ENCODE assay signal across 8 cellular contexts in the genomic region with DNA sequence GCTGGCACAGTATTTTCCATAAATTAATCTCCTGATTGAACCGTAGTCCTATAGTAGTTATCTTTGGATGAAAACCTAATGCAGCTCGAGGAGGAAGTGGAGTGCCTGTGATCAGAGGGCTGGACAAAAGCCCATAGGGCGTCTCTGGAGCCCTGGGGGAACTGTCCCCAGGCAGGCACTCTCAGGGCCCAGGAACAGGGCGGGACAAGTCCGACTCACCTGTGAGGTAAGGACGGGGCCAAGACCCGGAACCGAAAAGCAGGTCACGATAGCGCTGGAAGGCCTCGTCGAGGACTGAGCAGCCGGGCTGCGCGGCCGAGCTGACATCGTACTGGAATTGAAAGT. TPM values are rescaled to one million over a fixed set of nuclear protein-coding genes. Genes with fewer than 3 reads are reported as not detected.
A peak's percentile ranks its signal among the peaks of the same experiment; 100 is the strongest.
DNase-seq lines count a peak whose midpoint lies in the region; ATAC-seq and TF ChIP-seq lines count a peak whose summit lies in the region.

No MANE protein-coding gene starts in this region.

- peak overlapping the region; percentile 81 for H3K4me2 ChIP-seq in neural progenitor cell

- no peak overlapping the region; the same call in 1 of the 2 replicates for H3K27ac ChIP-seq in SK-N-MC
- H3K27ac ChIP-seq in neural progenitor cell = no peak overlapping the region

- H3K9me3 ChIP-seq in SK-N-MC (ENCODE audit: low read depth, low read length) (no peaks in the 10 kb centered on the region), neural progenitor cell (ENCODE audit: low read depth) (no peaks in the 10 kb centered on the region)

- intact Hi-C loops in posterior vena cava (cut with DNase I) = no loop called here

- H3K9me3 Mint-ChIP-seq in activated T-cell treated with anti-CD3 and anti-CD28 coated beads, Interleukin-2, amount 50 U/mL, for 24 hours = no peaks in the 10 kb centered on the region
- H3K9me3 Mint-ChIP-seq in neural progenitor cell = no peaks in the 10 kb centered on the region

- H3K36me3 ChIP-seq in SK-N-MC (ENCODE audit: insufficient read depth, low read length) (no peaks in the 10 kb centered on the region), neural progenitor cell (no peaks in the 10 kb centered on the region)

- TF ChIP-seq CTCF in fibroblast of mammary gland (conservative IDR thresholded peaks at IDR 0.05; ENCODE audit: control insufficient read depth, insufficient read depth, low read depth, low read length) (no peak), neural progenitor cell (IDR thresholded peaks at IDR 0.05) (no peak)

- peaks cover 41% of the 10 kb centered on the region for H3K36me3 Mint-ChIP-seq in activated T-cell treated with anti-CD3 and anti-CD28 coated beads, Interleukin-2, amount 50 U/mL, for 24 hours (ENCODE audit: low read depth)
- H3K36me3 Mint-ChIP-seq in neural progenitor cell = peaks cover 2% of the 10 kb centered on the region

- H3K27me3 ChIP-seq in neural progenitor cell = no peaks in the 10 kb centered on the region

- peak; percentile 37 for ATAC-seq in HG02973 (IDR thresholded peaks at IDR 0.05; ENCODE audit: unreplicated experiment)

- peaks cover 7% of the 10 kb centered on the region for H4K20me1 ChIP-seq in neural progenitor cell (ENCODE audit: low read depth)

- no peaks in the 10 kb centered on the region for H3F3A ChIP-seq in neural progenitor cell (ENCODE audit: low read depth)

- no peaks in the 10 kb centered on the region for H3K27me3 Mint-ChIP-seq in activated T-cell treated with anti-CD3 and anti-CD28 coated beads, Interleukin-2, amount 50 U/mL, for 24 hours
- H3K27me3 Mint-ChIP-seq in neural progenitor cell (ENCODE audit: insufficient read depth, low read depth) = peaks cover 20% of the 10 kb centered on the region

- H3K9ac ChIP-seq in SK-N-MC (ENCODE audit: insufficient read length) (peak overlapping the region; percentile 95), neural progenitor cell (peak overlapping the region; percentile 99)

- peaks cover 48% of the 10 kb centered on the region for H3K79me2 ChIP-seq in neural progenitor cell (ENCODE audit: low read depth)

- H3K4me3 Mint-ChIP-seq in activated T-cell treated with anti-CD3 and anti-CD28 coated beads, Interleukin-2, amount 50 U/mL, for 24 hours = peak overlapping the region; percentile 93
- H3K4me3 Mint-ChIP-seq in neural progenitor cell = peak overlapping the region; percentile 93

- H3K27ac Mint-ChIP-seq in activated T-cell treated with anti-CD3 and anti-CD28 coated beads, Interleukin-2, amount 50 U/mL, for 24 hours = peak overlapping the region; percentile 98
- H3K27ac Mint-ChIP-seq in neural progenitor cell = peak overlapping the region; percentile 40

- H2AFZ ChIP-seq in neural progenitor cell (replicated peaks) = peak overlapping the region; percentile 97

- no peak for DNase-seq in activated T-cell treated with anti-CD3 and anti-CD28 coated beads, Interleukin-2, amount 50 U/mL, for 24 hours
- DNase-seq in activated T-cell treated with anti-CD3 and anti-CD28 coated beads, Interleukin-2, amount 50 U/mL, for 48 hours = no peak
- DNase-seq in SK-N-MC (ENCODE audit: low read depth, low spot score) (no peak), fibroblast of mammary gland (ENCODE audit: low read depth) (no peak), neural progenitor cell (ENCODE audit: low spot score) (no peak), posterior vena cava (ENCODE audit: low spot score) (no peak), NCI-H187 treated with DMSO at 0.1 percent for 48 hours (lab: John Stamatoyannopoulos, UW) (no peak)

- H3K4me1 Mint-ChIP-seq in activated T-cell treated with anti-CD3 and anti-CD28 coated beads, Interleukin-2, amount 50 U/mL, for 24 hours (ENCODE audit: low read depth) = peaks cover 52% of the 10 kb centered on the region
- peaks cover 23% of the 10 kb centered on the region for H3K4me1 Mint-ChIP-seq in neural progenitor cell

- H3K4me1 ChIP-seq in neural progenitor cell = peaks cover 6% of the 10 kb centered on the region

- H3K4me3 ChIP-seq in SK-N-MC = peak overlapping the region; percentile 96
- H3K4me3 ChIP-seq in fibroblast of mammary gland (ENCODE audit: control insufficient read depth, low read depth, low read length) = peak overlapping the region; percentile 71
- H3K4me3 ChIP-seq in neural progenitor cell = peak overlapping the region; percentile 98

RNA-seq across cellular contexts. Expression of gene HEXA, which starts 0.3 kb away (rescaled TPM):
- total RNA-seq in neural progenitor cell (ENCODE audit: low replicate concordance) = 34.5 and 44.6 TPM in 2 replicates
- total RNA-seq in posterior vena cava = 100 to 1,000 TPM in 1 of 2 donors, 10 to 100 TPM in 1; 84.0 to 120 TPM

RNA-seq across cellular contexts. Expression of gene TMEM202, which starts 22.6 kb away (rescaled TPM):
- total RNA-seq in neural progenitor cell (ENCODE audit: low replicate concordance) (not detected in 2 replicates), posterior vena cava (not detected)

RNA-seq across cellular contexts. Expression of gene CELF6, which starts 55.5 kb away (rescaled TPM):
- total RNA-seq in neural progenitor cell (ENCODE audit: low replicate concordance) = 0.19 and 0.95 TPM in 2 replicates
- 1 to 10 TPM in 1 of 2 donors, under 1 TPM in 1; 0.76 to 1.6 TPM for total RNA-seq in posterior vena cava
